13 cellular contexts compared by ENCODE assay signal in genomic region chr5:41793156-41793770, GRCh38.
A peak's percentile ranks its signal among the peaks of the same experiment; 100 is the strongest.
DNase-seq lines count a peak whose midpoint lies in the region; ATAC-seq and TF ChIP-seq lines count a peak whose summit lies in the region.
"Had no signal": no experiment of that assay in that cellular context is flagged by ENCODE, and none has a peak within 500 bp of the region (broad histone marks: within the 10 kb centered on the region; RNA-seq: fewer than 3 reads in every experiment).

No MANE protein-coding gene starts in this region.

- H3K27ac Mint-ChIP-seq in natural killer cell = no peak overlapping the region
- H3K27ac Mint-ChIP-seq: dendritic cell treated with granulocyte-macrophage colony-stimulating factor and Interleukin-4, amounts not matched to agents 40 ng/mL and 50 ng/mL, for 4 days had no signal

- H3K9me3 Mint-ChIP-seq in natural killer cell = no peaks in the 10 kb centered on the region
- H3K9me3 Mint-ChIP-seq: dendritic cell treated with granulocyte-macrophage colony-stimulating factor and Interleukin-4, amounts not matched to agents 40 ng/mL and 50 ng/mL, for 4 days had no signal

- H3K4me3 ChIP-seq in astrocyte of the cerebellum (ENCODE audit: low read depth, low read length) = no peak overlapping the region
- H3K4me3 ChIP-seq: upper lobe of left lung had no signal

- no peak overlapping the region for H3K4me3 Mint-ChIP-seq in natural killer cell
- H3K4me3 Mint-ChIP-seq: dendritic cell treated with granulocyte-macrophage colony-stimulating factor and Interleukin-4, amounts not matched to agents 40 ng/mL and 50 ng/mL, for 4 days had no signal

- no peaks in the 10 kb centered on the region for H3K27me3 Mint-ChIP-seq in natural killer cell (ENCODE audit: low read depth in 2 of 2)
- H3K27me3 Mint-ChIP-seq: dendritic cell treated with granulocyte-macrophage colony-stimulating factor and Interleukin-4, amounts not matched to agents 40 ng/mL and 50 ng/mL, for 4 days had no signal

- ATAC-seq in left colon (peak; percentile 64), natural killer cell (no peak), HG03139 (IDR thresholded peaks at IDR 0.05; ENCODE audit: unreplicated experiment) (no peak)

- DNase-seq in DMS153 treated with DMSO at 0.1 percent for 48 hours (lab: John Stamatoyannopoulos, UW; ENCODE audit: unreplicated experiment) (peak; percentile 77), NCI-H2029 (lab: John Stamatoyannopoulos, UW) (peak; percentile 45), astrocyte of the cerebellum (ENCODE audit: low read depth) (peak; percentile 34), left colon (peak in 1 of 2 donors; percentile 18), natural killer cell (no peak), NCI-H187 (lab: John Stamatoyannopoulos, UW) (no peak)
- DNase-seq in stimulated activated CD4-positive, alpha-beta T cell treated with anti-CD3 and anti-CD28 coated beads, Interleukin-12 subunit alpha, Interleukin-12 subunit beta, amount 100 ng/mL, for 4 hours = no peak
- DNase-seq: activated T-cell treated with anti-CD3 and anti-CD28 coated beads for 4 hours, NCI-H226, T-helper 9 cell, upper lobe of left lung had no signal

- H3K36me3 Mint-ChIP-seq in natural killer cell = peaks cover 16% of the 10 kb centered on the region

- TF ChIP-seq CTCF in astrocyte of the cerebellum (IDR thresholded peaks at IDR 0.05; ENCODE audit: low read depth, low read length, missing control alignments) (no peak), natural killer cell (IDR thresholded peaks at IDR 0.05) (no peak)

- intact Hi-C loops in left colon (cut with DNase I, micrococcal nuclease) = no loop called here
- intact Hi-C loops in natural killer cell (cut with micrococcal nuclease) = no loop called here

- no peaks in the 10 kb centered on the region for H3K4me1 Mint-ChIP-seq in natural killer cell

- in situ Hi-C loops in astrocyte of the cerebellum (cut with HindIII; ENCODE audit: low sequenced_read_pairs) = no loop called here

Comparison
In these comparisons a context has a peak if more than half of its experiments do, and no peak if none do; other contexts are left out.
1. DNase-seq: peak in DMS153 treated with DMSO at 0.1 percent for 48 hours (single experiment), NCI-H2029 (single experiment) and astrocyte of the cerebellum (single experiment); none in natural killer cell (single experiment), stimulated activated CD4-positive, alpha-beta T cell treated with anti-CD3 and anti-CD28 coated beads, Interleukin-12 subunit alpha, Interleukin-12 subunit beta, amount 100 ng/mL, for 4 hours (single experiment) and NCI-H187 (0 of 2).